ENCODE assay signal across 21 cellular contexts in genomic region chr4:26237916-26238315, GRCh38.
DNase-seq lines count a peak whose midpoint lies in the region; ATAC-seq and TF ChIP-seq lines count a peak whose summit lies in the region.
"Had no signal": no experiment of that assay in that cellular context is flagged by ENCODE, and none has a peak within 500 bp of the region (broad histone marks: within the 10 kb centered on the region; RNA-seq: fewer than 3 reads in every experiment).

No MANE protein-coding gene starts in this region.

- no peaks in the 10 kb centered on the region for H3K27me3 Mint-ChIP-seq in activated T-helper 17 cell treated with anti-CD3 and anti-CD28 coated beads, Interleukin-2, amount 50 U/mL, for 72 hours
- H3K27me3 Mint-ChIP-seq in activated CD4-positive, alpha-beta memory T cell treated with anti-CD3 and anti-CD28 coated beads, Interleukin-2, amount 10 ng/mL, durations not matched to agents 7 days and 5 days = no peaks in the 10 kb centered on the region

- H2AK5ac ChIP-seq in mesenchymal stem cell (ENCODE audit: low read length, severe bottlenecking) = no peak overlapping the region

- no peak overlapping the region for H4K91ac ChIP-seq in mesenchymal stem cell (ENCODE audit: low read length)

- H3K27ac ChIP-seq in mesenchymal stem cell (ENCODE audit: low read length, poor library complexity, severe bottlenecking) (no peak overlapping the region), transverse colon (peak overlapping the region; percentile 77 to 87 (median 80))
- H3K27ac ChIP-seq: HL-60, lower lobe of right lung had no signal

- POLR2A ChIA-PET in activated CD4-positive, alpha-beta memory T cell treated with anti-CD3 and anti-CD28 coated beads, Interleukin-2, amount 10 ng/mL, durations not matched to agents 7 days and 5 days (lab: Charles Lee) = no interaction called here

- peak overlapping the region; percentile 3 to 25 for H3K27ac Mint-ChIP-seq in activated naive CD4-positive, alpha-beta T cell treated with anti-CD3 and anti-CD28 coated beads, Interleukin-2, amount 50 U/mL, for 72 hours
- H3K27ac Mint-ChIP-seq in activated T-helper 17 cell treated with anti-CD3 and anti-CD28 coated beads, Interleukin-2, amount 50 U/mL, for 72 hours = peak overlapping the region; percentile 16
- H3K27ac Mint-ChIP-seq in activated CD4-positive, alpha-beta memory T cell treated with anti-CD3 and anti-CD28 coated beads, Interleukin-2, amount 10 ng/mL, durations not matched to agents 7 days and 5 days = no peak overlapping the region
- H3K27ac Mint-ChIP-seq: naive B cell had no signal

- CTCF ChIA-PET in activated CD4-positive, alpha-beta memory T cell treated with anti-CD3 and anti-CD28 coated beads, Interleukin-2, amount 10 ng/mL, durations not matched to agents 7 days and 5 days (lab: Charles Lee) = no interaction called here

- peaks cover 0 to 9% of the 10 kb centered on the region in 2 donors for H3K9me3 Mint-ChIP-seq in activated naive CD4-positive, alpha-beta T cell treated with anti-CD3 and anti-CD28 coated beads, Interleukin-2, amount 50 U/mL, for 72 hours
- no peaks in the 10 kb centered on the region for H3K9me3 Mint-ChIP-seq in activated T-helper 17 cell treated with anti-CD3 and anti-CD28 coated beads, Interleukin-2, amount 50 U/mL, for 72 hours
- no peaks in the 10 kb centered on the region for H3K9me3 Mint-ChIP-seq in activated CD4-positive, alpha-beta memory T cell treated with anti-CD3 and anti-CD28 coated beads, Interleukin-2, amount 10 ng/mL, durations not matched to agents 7 days and 5 days
- H3K9me3 Mint-ChIP-seq: H9, naive B cell had no signal

- H3K27me3 ChIP-seq in mesenchymal stem cell (ENCODE audit: control insufficient read depth in 1 of 2, insufficient read depth in 1 of 2, low read length in 2 of 2) (no peaks in the 10 kb centered on the region), transverse colon (no peaks in the 10 kb centered on the region)
- H3K27me3 ChIP-seq: spleen had no signal

- no peak for TF ChIP-seq CTCF in transverse colon (IDR thresholded peaks at IDR 0.05)

- in situ Hi-C loops in transverse colon (cut with MboI; ENCODE audit: low pct_ligation_motif_present in 1 of 4, low pct_unique_long_range_greater_than_20kb in 1 of 4, low sequenced_read_pairs in 3 of 4) = no loop called here

- H2BK5ac ChIP-seq in mesenchymal stem cell (ENCODE audit: low read depth, low read length, poor library complexity, severe bottlenecking) = no peak overlapping the region

- H2BK15ac ChIP-seq in mesenchymal stem cell (ENCODE audit: low read depth, poor library complexity, severe bottlenecking) = no peak overlapping the region

- H3K4me2 ChIP-seq in mesenchymal stem cell (ENCODE audit: low read length, poor library complexity, severe bottlenecking) = no peak overlapping the region

- no peak for TF ChIP-seq POLR2A in transverse colon (IDR thresholded peaks at IDR 0.05)

- no peak overlapping the region for H3K4ac ChIP-seq in mesenchymal stem cell (ENCODE audit: low read depth in 1 of 2, low read length in 2 of 2)

- H3K79me1 ChIP-seq in mesenchymal stem cell (replicated peaks; ENCODE audit: low read length, poor library complexity, severe bottlenecking) = no peaks in the 10 kb centered on the region

- no peak for TF ChIP-seq EP300 in transverse colon (IDR thresholded peaks at IDR 0.05; ENCODE audit: low read depth)

- H3K36me3 Mint-ChIP-seq in activated naive CD4-positive, alpha-beta T cell treated with anti-CD3 and anti-CD28 coated beads, Interleukin-2, amount 50 U/mL, for 72 hours = peaks cover 0 to 19% of the 10 kb centered on the region in 2 donors
- H3K36me3 Mint-ChIP-seq in activated T-helper 17 cell treated with anti-CD3 and anti-CD28 coated beads, Interleukin-2, amount 50 U/mL, for 72 hours (ENCODE audit: low read depth) = no peaks in the 10 kb centered on the region
- no peaks in the 10 kb centered on the region for H3K36me3 Mint-ChIP-seq in activated CD4-positive, alpha-beta memory T cell treated with anti-CD3 and anti-CD28 coated beads, Interleukin-2, amount 10 ng/mL, durations not matched to agents 7 days and 5 days (ENCODE audit: low read depth)
- H3K36me3 Mint-ChIP-seq: naive B cell had no signal

- no peak for ATAC-seq in activated naive CD4-positive, alpha-beta T cell treated with anti-CD3 and anti-CD28 coated beads, Interleukin-2, amount 50 U/mL, for 72 hours
- ATAC-seq in activated T-helper 17 cell treated with anti-CD3 and anti-CD28 coated beads, Interleukin-2, amount 50 U/mL, for 72 hours (replicated peaks) = no peak
- ATAC-seq in GM18502 (IDR thresholded peaks at IDR 0.05; ENCODE audit: poor library complexity, unreplicated experiment) (no peak), GM18498 (IDR thresholded peaks at IDR 0.05; ENCODE audit: unreplicated experiment) (no peak)
- ATAC-seq: lower lobe of right lung had no signal

- H3K36me3 ChIP-seq in mesenchymal stem cell (ENCODE audit: control insufficient read depth in 1 of 2, insufficient read depth in 2 of 2, low read depth in 1 of 2, low read length in 2 of 2) (no peaks in the 10 kb centered on the region), transverse colon (no peaks in the 10 kb centered on the region)
- H3K36me3 ChIP-seq: heart left ventricle, lower lobe of right lung, spleen had no signal

- peaks cover 7% of the 10 kb centered on the region for H3K4me1 Mint-ChIP-seq in activated T-helper 17 cell treated with anti-CD3 and anti-CD28 coated beads, Interleukin-2, amount 50 U/mL, for 72 hours
- peaks cover 17% of the 10 kb centered on the region for H3K4me1 Mint-ChIP-seq in activated CD4-positive, alpha-beta memory T cell treated with anti-CD3 and anti-CD28 coated beads, Interleukin-2, amount 10 ng/mL, durations not matched to agents 7 days and 5 days
- H3K4me1 Mint-ChIP-seq: naive B cell had no signal

- no peak overlapping the region for H2AFZ ChIP-seq in mesenchymal stem cell (ENCODE audit: low read depth, low read length)

- intact Hi-C loops in transverse colon (cut with DNase I; ENCODE audit: low total_unique reads) = no loop called here

- no peak overlapping the region for H3K9ac ChIP-seq in mesenchymal stem cell (ENCODE audit: low read length)

- H3K23ac ChIP-seq in mesenchymal stem cell (ENCODE audit: low read length in 2 of 2) = peak overlapping the region in 1 of 2 experiments; percentile 83

- no peak overlapping the region for H3K14ac ChIP-seq in mesenchymal stem cell (ENCODE audit: low read length in 2 of 2)

- DNase-seq in activated naive CD4-positive, alpha-beta T cell treated with anti-CD3 and anti-CD28 coated beads, Interleukin-2, amount 50 U/mL, for 72 hours (ENCODE audit: low spot score in 2 of 2) = no peak
- no peak for DNase-seq in activated naive CD4-positive, alpha-beta T cell treated with anti-CD3 and anti-CD28 coated beads, Interleukin-2, amount 50 U/mL, for 16 hours
- no peak for DNase-seq in mesenchymal stem cell
- DNase-seq in transverse colon = no peak
- DNase-seq in activated CD4-positive, alpha-beta memory T cell treated with anti-CD3 and anti-CD28 coated beads, Interleukin-2, amount 10 ng/mL, durations not matched to agents 7 days and 5 days = no peak
- DNase-seq: ACHN; activated CD4-positive, alpha-beta T cell treated with anti-CD3 and anti-CD28 coated beads, Interleukin-2, amount 50 U/mL, for 1 hour; activated naive CD4-positive, alpha-beta T cell; aorta; cerebellar nuclear complex; H9; heart left ventricle; lower lobe of right lung; naive B cell; spleen; T-helper 1 cell had no signal

- H3K4me1 ChIP-seq in mesenchymal stem cell (ENCODE audit: control insufficient read depth, insufficient read depth, low read depth, low read length) = peaks cover 6% of the 10 kb centered on the region
- H3K4me1 ChIP-seq in transverse colon = peaks cover 17 to 36% (median 26%) of the 10 kb centered on the region in 4 donors

- no peak overlapping the region for H4K8ac ChIP-seq in mesenchymal stem cell (ENCODE audit: low read length)

- WGBS in mesenchymal stem cell = 81% methylated on average over 3 of the region's 5 CpGs
- WGBS in transverse colon (ENCODE audit: low coverage in 1 of 2), 2 donors = 70 to 86% methylated on average over 1 to 5 of the region's 5 CpGs

- no peak overlapping the region for H2BK12ac ChIP-seq in mesenchymal stem cell (ENCODE audit: low read length in 2 of 2)

- peaks cover 8% of the 10 kb centered on the region for H3K9me3 ChIP-seq in mesenchymal stem cell (ENCODE audit: control insufficient read depth, low read length)
- no peaks in the 10 kb centered on the region for H3K9me3 ChIP-seq in transverse colon
- H3K9me3 ChIP-seq: lower lobe of right lung had no signal

- H3K4me3 ChIP-seq in mesenchymal stem cell (ENCODE audit: insufficient read depth in 1 of 2, low read depth in 1 of 2, low read length in 2 of 2) (no peak overlapping the region), transverse colon (no peak overlapping the region)
- H3K4me3 ChIP-seq: heart left ventricle, lower lobe of right lung, spleen had no signal

- no peak overlapping the region for H3K4me3 Mint-ChIP-seq in activated T-helper 17 cell treated with anti-CD3 and anti-CD28 coated beads, Interleukin-2, amount 50 U/mL, for 72 hours
- no peak overlapping the region for H3K4me3 Mint-ChIP-seq in activated CD4-positive, alpha-beta memory T cell treated with anti-CD3 and anti-CD28 coated beads, Interleukin-2, amount 10 ng/mL, durations not matched to agents 7 days and 5 days
- H3K4me3 Mint-ChIP-seq: CD14-positive monocyte, naive B cell had no signal

- H3K18ac ChIP-seq in mesenchymal stem cell (ENCODE audit: low read depth in 1 of 2, low read length in 2 of 2) = peak overlapping the region; percentile 21 to 34

- H2BK120ac ChIP-seq in mesenchymal stem cell (ENCODE audit: low read depth, low read length) = no peak overlapping the region
